In the genomic region with DNA sequence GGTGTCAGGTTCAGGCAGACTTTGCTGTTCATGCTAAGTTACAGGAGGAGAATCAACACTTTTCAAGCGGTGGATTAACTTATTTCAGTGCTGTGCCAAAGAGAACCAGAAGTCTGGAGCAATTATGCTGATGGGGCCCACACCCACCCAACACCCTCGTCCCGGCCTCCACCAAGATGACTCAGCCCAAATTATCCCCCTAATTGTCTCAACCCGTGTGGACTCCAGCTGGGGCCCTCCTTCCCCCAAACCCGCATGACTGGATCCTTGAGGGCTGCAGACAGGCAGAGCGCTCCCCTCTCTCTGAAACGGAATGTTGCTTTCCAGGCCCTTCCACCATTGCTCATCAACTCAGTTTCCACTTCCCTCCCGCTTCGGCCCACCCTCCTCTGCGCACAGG, we compare ENCODE assay signal across 18 cellular contexts. TPM values are rescaled to one million over a fixed set of nuclear protein-coding genes. Genes with fewer than 3 reads are reported as not detected.
DNase-seq lines count a peak whose midpoint lies in the region; FAIRE-seq and TF ChIP-seq lines count a peak whose summit lies in the region.
"Had no signal": no experiment of that assay in that cellular context is flagged by ENCODE, and none has a peak within 500 bp of the region (broad histone marks: within the 10 kb centered on the region; RNA-seq: fewer than 3 reads in every experiment).

No MANE protein-coding gene starts in this region.

- H3K4me3 ChIP-seq in SK-N-MC (no peak overlapping the region), foreskin fibroblast (ENCODE audit: low read depth in 1 of 2, low read length in 2 of 2) (no peak overlapping the region), retinal pigment epithelial cell (ENCODE audit: low read length) (no peak overlapping the region), kidney (ENCODE audit: low read length in 2 of 2) (no peak overlapping the region)
- H3K4me3 ChIP-seq: skin epidermis, thoracic aorta had no signal

- no peaks in the 10 kb centered on the region for H3K9me3 ChIP-seq in SK-N-MC (ENCODE audit: low read depth, low read length)
- no peaks in the 10 kb centered on the region for H3K9me3 ChIP-seq in kidney (ENCODE audit: control insufficient read depth in 1 of 2, low read length in 2 of 2)
- H3K9me3 ChIP-seq: thoracic aorta had no signal

- DNase-seq in EH (ENCODE audit: low read depth) (peak; percentile 58), SK-N-MC (ENCODE audit: low read depth, low spot score) (no peak), foreskin fibroblast (peak; percentile 36 to 81), retinal pigment epithelial cell (ENCODE audit: low read depth) (peak; percentile 64), OCI-M1 (lab: John Stamatoyannopoulos, UW) (no peak), kidney (no peak), activated gamma-delta T cell treated with Interleukin-2 at 50 U/mL for 16 hours (no peak)
- no peak for DNase-seq in stimulated activated CD4-positive, alpha-beta T cell treated with anti-CD3 and anti-CD28 coated beads, Interleukin-1b, Interleukin-23, amount 100 ng/mL, for 48 hours
- DNase-seq: activated naive CD8-positive, alpha-beta T cell treated with anti-CD3 and anti-CD28 coated beads, Interleukin-2, amount 50 U/mL, for 24 hours; central memory CD4-positive, alpha-beta T cell; Kasumi-1; NCI-H1105 treated with DMSO at 0.1 percent for 48 hours; occipital lobe; stimulated activated CD4-positive, alpha-beta T cell treated with anti-CD3 and anti-CD28 coated beads, Interleukin-4, amount 100 ng/mL, for 4 hours; stimulated activated CD8-positive, alpha-beta memory T cell treated with anti-CD3 and anti-CD28 coated beads, Interleukin-4, amount 100 ng/mL, for 48 hours; WERI-Rb-1 had no signal

- no peaks in the 10 kb centered on the region for H3K4me1 ChIP-seq in kidney (ENCODE audit: control insufficient read depth in 1 of 2, insufficient read depth in 1 of 2, low read depth in 1 of 2, low read length in 2 of 2)

- FAIRE-seq in kidney (lab: Jason Lieb, UNC), result no peak

- peak overlapping the region; percentile 3 for H3K9ac ChIP-seq in SK-N-MC (ENCODE audit: insufficient read length)
- no peak overlapping the region for H3K9ac ChIP-seq in kidney (ENCODE audit: low read length in 2 of 2)

- intact Hi-C loops in kidney (cut with DNase I), result no loop called here

- TF ChIP-seq CTCF in foreskin fibroblast (IDR thresholded peaks at IDR 0.05; ENCODE audit: low read depth, low read length) (no peak), retinal pigment epithelial cell (conservative IDR thresholded peaks at IDR 0.05; ENCODE audit: low read depth, low read length) (no peak), kidney (IDR thresholded peaks at IDR 0.05; ENCODE audit: borderline replicate concordance, extremely low read depth, insufficient read depth) (no peak)

- H3K27ac ChIP-seq in SK-N-MC, result peak overlapping the region; percentile 11; the same call in 1 of the 2 replicates
- H3K27ac ChIP-seq in kidney (ENCODE audit: low read depth in 2 of 2, low read length in 2 of 2), result no peak overlapping the region
- H3K27ac ChIP-seq: thoracic aorta, WERI-Rb-1 had no signal

- H3K36me3 ChIP-seq in SK-N-MC (ENCODE audit: insufficient read depth, low read length), result no peaks in the 10 kb centered on the region
- H3K36me3 ChIP-seq in kidney (ENCODE audit: control insufficient read depth in 1 of 2, insufficient read depth in 2 of 2, low read length in 2 of 2), result no peaks in the 10 kb centered on the region
- H3K36me3 ChIP-seq: thoracic aorta, WERI-Rb-1 had no signal

RNA-seq across cellular contexts. Expression of a gene that starts 34.6 kb away (rescaled TPM):
- total RNA-seq in kidney, result 3.2 TPM
- polyA plus RNA-seq in kidney (ENCODE audit: insufficient read depth, low read depth, low replicate concordance), result 0.92 TPM

Comparison
In these comparisons a context has a peak if more than half of its experiments do, and no peak if none do; other contexts are left out.
1. DNase-seq: peak in EH (single experiment), foreskin fibroblast (2 of 2) and retinal pigment epithelial cell (single experiment); none in SK-N-MC (single experiment), stimulated activated CD4-positive, alpha-beta T cell treated with anti-CD3 and anti-CD28 coated beads, Interleukin-1b, Interleukin-23, amount 100 ng/mL, for 48 hours (single experiment), OCI-M1 (single experiment), kidney (single experiment) and activated gamma-delta T cell treated with Interleukin-2 at 50 U/mL for 16 hours (single experiment).